Comparison of ENCODE assay signal across 1 cellular context in the genomic region with DNA sequence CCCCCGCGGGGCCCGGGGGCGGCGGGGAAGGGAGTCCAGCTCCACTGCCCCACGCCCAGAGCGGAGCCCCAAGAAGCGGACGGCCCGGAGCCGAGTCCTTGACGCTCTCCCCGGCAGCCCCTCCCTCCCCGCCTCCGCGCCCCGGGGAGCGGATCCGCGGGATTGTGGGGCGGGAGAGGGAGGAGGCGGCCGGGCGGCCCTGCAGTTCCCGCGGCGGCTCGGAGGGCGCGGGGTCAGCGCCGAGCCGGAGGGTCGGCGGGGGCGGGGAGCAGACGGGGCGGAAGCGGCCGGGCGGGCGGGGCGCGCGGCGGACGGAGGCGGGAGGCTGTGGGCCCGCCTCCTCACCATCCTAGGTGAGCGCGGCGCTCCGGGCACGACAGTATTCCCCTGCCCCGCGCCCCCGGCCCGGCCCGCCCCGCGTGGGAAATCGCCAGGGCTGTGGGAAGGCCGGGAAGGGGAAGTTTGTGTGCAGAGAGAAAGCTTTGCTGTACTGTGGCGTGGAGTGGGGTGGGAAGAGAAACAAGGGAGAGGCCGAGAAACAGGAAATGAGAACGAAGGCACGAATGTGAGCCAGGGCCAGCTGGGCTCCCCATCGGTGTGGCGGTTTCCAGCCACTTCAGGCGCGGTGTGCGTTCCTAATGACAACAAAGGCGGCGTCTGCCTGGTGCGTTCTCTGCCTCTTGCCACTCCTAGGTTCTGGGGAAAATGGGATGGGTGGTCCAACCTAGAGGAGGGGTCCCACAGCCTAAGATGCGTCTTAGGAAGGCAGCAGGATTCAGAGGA.
TF ChIP-seq lines count a peak whose summit lies in the region.

No MANE protein-coding gene starts in this region.

TF ChIP-seq in endothelial cell of umbilical vein, 7 proteins besides CTCF, POLR2A, EP300 and RAD21 (continued from another document):
- peak; percentile 41 for TF ChIP-seq POLR2AphosphoS5 (IDR thresholded peaks at IDR 0.05; ENCODE audit: insufficient read depth, low read depth, low read length)
